ENCODE assay signal across 2 cellular contexts in genomic region chr1:160332516-160332915, GRCh38.
TF ChIP-seq lines count a peak whose summit lies in the region.

No MANE protein-coding gene starts in this region.

TF ChIP-seq in HepG2, 621 proteins besides CTCF, POLR2A, EP300 and RAD21:
- TF ChIP-seq MAFF (IDR thresholded peaks at IDR 0.05; ENCODE audit: low read depth, low read length) (peak; percentile 85), SRSF4 (IDR thresholded peaks at IDR 0.05; ENCODE audit: low read depth, low read length, poor library complexity, severe bottlenecking) (no peak), MAFK (conservative IDR thresholded peaks at IDR 0.05 in 1 of 2, IDR thresholded peaks at IDR 0.05 in 1 of 2; ENCODE audit: low read length in 2 of 2) (peak; percentile 73 to 92)

TF ChIP-seq in H1, 55 proteins besides CTCF, POLR2A, EP300 and RAD21:
- TF ChIP-seq CBX8 (IDR thresholded peaks at IDR 0.05; ENCODE audit: borderline replicate concordance, low read depth, low read length) (no peak), SIRT6 (IDR thresholded peaks at IDR 0.05; ENCODE audit: low read length) (no peak), TBP (IDR thresholded peaks at IDR 0.05; ENCODE audit: low read depth, low read length) (no peak), MAFK (IDR thresholded peaks at IDR 0.05; ENCODE audit: low read depth, low read length) (peak; percentile 48; the same call in 1 of the 2 replicates), MAX (IDR thresholded peaks at IDR 0.05) (no peak), FOSL1 (IDR thresholded peaks at IDR 0.05; ENCODE audit: insufficient read depth, low read depth, low read length) (no peak)
